ENCODE assay signal across 9 cellular contexts in genomic region chrX:40083979-40084359, GRCh38. TPM values are rescaled to one million over a fixed set of nuclear protein-coding genes. Genes with fewer than 3 reads are reported as not detected.
A peak's percentile ranks its signal among the peaks of the same experiment; 100 is the strongest.
DNase-seq lines count a peak whose midpoint lies in the region; ATAC-seq, FAIRE-seq and TF ChIP-seq lines count a peak whose summit lies in the region.
"Had no signal": no experiment of that assay in that cellular context is flagged by ENCODE, and none has a peak within 500 bp of the region (broad histone marks: within the 10 kb centered on the region; RNA-seq: fewer than 3 reads in every experiment).

No MANE protein-coding gene starts in this region.

- no peak for DNase-seq in activated CD8-positive, alpha-beta memory T cell treated with anti-CD3 and anti-CD28 coated beads, Interleukin-2, amount 10 ng/mL, durations not matched to agents 7 days and 5 days
- no peak for DNase-seq in activated CD8-positive, alpha-beta memory T cell treated with anti-CD3 and anti-CD28 coated beads, Interleukin-2, amount 50 U/mL, for 48 hours
- DNase-seq in K562 (ENCODE audit: extremely low read depth in 1 of 4, low spot score in 3 of 4) (no peak), lower lobe of right lung (no peak), kidney glomerular epithelial cell (lab: John Stamatoyannopoulos, UW) (no peak), NCI-H1436 treated with DMSO at 0.1 percent for 48 hours (lab: John Stamatoyannopoulos, UW) (no peak)

- H3K27ac ChIP-seq in K562 (ENCODE audit: extremely low read depth, low read depth, low read length) (peak overlapping the region; percentile 55; the same call in 1 of the 3 replicates), lower lobe of right lung (no peak overlapping the region), thymus (ENCODE audit: low read depth) (no peak overlapping the region)

- BruUV-seq in K562 (replicated peaks; lab: Mats Ljungman, UMichigan), result no TSS peak

- peaks cover 55 to 59% of the 10 kb centered on the region in 2 experiments for H3K4me1 ChIP-seq in K562 (replicated peaks in 1 of 2; ENCODE audit: control insufficient read depth in 2 of 2, insufficient read depth in 2 of 2, low read length in 2 of 2)
- H3K4me1 ChIP-seq in lower lobe of right lung, result peaks cover 51% of the 10 kb centered on the region
- peaks cover 16% of the 10 kb centered on the region for H3K4me1 ChIP-seq in thymus (ENCODE audit: control insufficient read depth, insufficient read depth, low read length)

- no peak for TF ChIP-seq RAD21 in K562 (CRISPR knock-in tag; conservative IDR thresholded peaks at IDR 0.05 in 1 of 2, IDR thresholded peaks at IDR 0.05 in 1 of 2)

- no peak for TF ChIP-seq CTCF in K562 (IDR thresholded peaks at IDR 0.05 in 2 of 3, conservative IDR thresholded peaks at IDR 0.05 in 1 of 3; ENCODE audit: insufficient read depth in 2 of 3, low read depth in 1 of 3, low read length in 3 of 3)
- no peak for TF ChIP-seq CTCF in lower lobe of right lung (IDR thresholded peaks at IDR 0.05)

- H3K9me3 Mint-ChIP-seq in activated CD8-positive, alpha-beta memory T cell treated with anti-CD3 and anti-CD28 coated beads, Interleukin-2, amount 10 ng/mL, durations not matched to agents 7 days and 5 days (ENCODE audit: low read depth), result no peaks in the 10 kb centered on the region

- intact Hi-C loops in K562 (cut with micrococcal nuclease) (no loop called here), lower lobe of right lung (cut with DNase I) (no loop called here)

- H3K4me3 ChIP-seq in K562 (peak overlapping the region; percentile 15; the same call in 1 of the 2 replicates), lower lobe of right lung (peak overlapping the region; percentile 49), thymus (ENCODE audit: low read length) (peak overlapping the region; percentile 39)

- peaks cover 99% of the 10 kb centered on the region for H3K79me2 ChIP-seq in K562 (ENCODE audit: control insufficient read depth, insufficient read depth, low read length)

- H3K4me2 ChIP-seq in K562 (ENCODE audit: insufficient read depth, low read length), result peak overlapping the region; percentile 55

- H3K4me1 Mint-ChIP-seq in activated CD8-positive, alpha-beta memory T cell treated with anti-CD3 and anti-CD28 coated beads, Interleukin-2, amount 10 ng/mL, durations not matched to agents 7 days and 5 days, result peaks cover 46% of the 10 kb centered on the region

- peaks cover 97% of the 10 kb centered on the region for H4K20me1 ChIP-seq in K562 (replicated peaks; ENCODE audit: control insufficient read depth, insufficient read depth, low read length)

- H3K27ac Mint-ChIP-seq in activated CD8-positive, alpha-beta memory T cell treated with anti-CD3 and anti-CD28 coated beads, Interleukin-2, amount 10 ng/mL, durations not matched to agents 7 days and 5 days, result no peak overlapping the region

- in situ Hi-C loops in K562 (cut with MboI), result no loop called here

- no peak for ATAC-seq in activated CD8-positive, alpha-beta memory T cell treated with anti-CD3 and anti-CD28 coated beads, Interleukin-2, amount 10 ng/mL, durations not matched to agents 7 days and 5 days
- ATAC-seq in K562 (no peak), lower lobe of right lung (no peak), HG03520 (IDR thresholded peaks at IDR 0.05; ENCODE audit: unreplicated experiment) (no peak)

- TF ChIP-seq EP300 in K562 (IDR thresholded peaks at IDR 0.05; ENCODE audit: low read length), result no peak

- FAIRE-seq in K562 (lab: Jason Lieb, UNC), result no peak
- FAIRE-seq: endometrium had no signal

- TF ChIP-seq POLR2A in K562 (conservative IDR thresholded peaks at IDR 0.05), result 0 out of 2 replicates have a peak, but pooled peaks have one; percentile 46

- no peaks in the 10 kb centered on the region for H3K9me3 ChIP-seq in K562 (replicated peaks; ENCODE audit: control insufficient read depth, insufficient read depth, low read depth, low read length)
- H3K9me3 ChIP-seq in lower lobe of right lung, result no peaks in the 10 kb centered on the region
- H3K9me3 ChIP-seq in thymus (ENCODE audit: control insufficient read depth), result no peaks in the 10 kb centered on the region

- POLR2A ChIA-PET in K562 (lab: Yijun Ruan, JAX), result interaction anchor here (1.6 to 2.8 kb wide), 2 partner anchors 10 to 85 kb away, joined by 7 to 12 read pairs; no protein-coding TSS in a partner anchor

- H3K36me3 ChIP-seq in K562 (ENCODE audit: control insufficient read depth, insufficient read depth, low read length), result peaks cover 80% of the 10 kb centered on the region
- no peaks in the 10 kb centered on the region for H3K36me3 ChIP-seq in lower lobe of right lung
- H3K36me3 ChIP-seq in thymus (ENCODE audit: control insufficient read depth, insufficient read depth), result no peaks in the 10 kb centered on the region

- H3K9ac ChIP-seq in K562 (ENCODE audit: insufficient read depth in 1 of 2, low read depth in 2 of 2, low read length in 2 of 2), result peak overlapping the region; percentile 38 to 72

- H3K36me3 Mint-ChIP-seq in activated CD8-positive, alpha-beta memory T cell treated with anti-CD3 and anti-CD28 coated beads, Interleukin-2, amount 10 ng/mL, durations not matched to agents 7 days and 5 days, result peaks cover 3% of the 10 kb centered on the region

- H3K4me3 Mint-ChIP-seq in activated CD8-positive, alpha-beta memory T cell treated with anti-CD3 and anti-CD28 coated beads, Interleukin-2, amount 10 ng/mL, durations not matched to agents 7 days and 5 days, result peak overlapping the region; percentile 40

- 61% methylated on average over 6 of the region's 26 CpGs for WGBS in K562 (ENCODE audit: insufficient coverage, low coverage, missing lambda C conversion rate)
- 6% methylated on average over 26 of the region's 26 CpGs for WGBS in thymus

- H3K27me3 Mint-ChIP-seq in activated CD8-positive, alpha-beta memory T cell treated with anti-CD3 and anti-CD28 coated beads, Interleukin-2, amount 10 ng/mL, durations not matched to agents 7 days and 5 days, result no peaks in the 10 kb centered on the region

- H3K27me3 ChIP-seq in K562 (ENCODE audit: control insufficient read depth in 2 of 2, insufficient read depth in 2 of 2, low read length in 2 of 2) (no peaks in the 10 kb centered on the region), lower lobe of right lung (ENCODE audit: low read depth) (no peaks in the 10 kb centered on the region), thymus (ENCODE audit: control insufficient read depth, insufficient read depth) (no peaks in the 10 kb centered on the region)

- no peak overlapping the region for H2AFZ ChIP-seq in K562 (ENCODE audit: low read depth, low read length)

- peaks cover 21% of the 10 kb centered on the region for H3K9me1 ChIP-seq in K562 (ENCODE audit: control insufficient read depth, insufficient read depth, low read length)

- CTCF ChIA-PET in activated CD8-positive, alpha-beta memory T cell treated with anti-CD3 and anti-CD28 coated beads, Interleukin-2, amount 10 ng/mL, durations not matched to agents 7 days and 5 days (lab: Charles Lee), result no interaction called here
- CTCF ChIA-PET in K562 (lab: Yijun Ruan, JAX; ENCODE audit: low intra/inter-chr PET ratio), result no interaction called here

TF ChIP-seq in K562, 482 proteins besides CTCF, POLR2A, EP300 and RAD21:
- TF ChIP-seq DLX4 (CRISPR knock-in tag; IDR thresholded peaks at IDR 0.05) (no peak), SUPT5H (IDR thresholded peaks at IDR 0.05) (0 out of 2 replicates have a peak, but pooled peaks have one; percentile 19), RBFOX2 (IDR thresholded peaks at IDR 0.05; ENCODE audit: low read depth, low read length) (peak; percentile 15; the same call in 1 of the 2 replicates), PML (IDR thresholded peaks at IDR 0.05; ENCODE audit: low read length) (no peak)

RNA-seq across cellular contexts. Expression of gene BCOR, which starts 13.8 kb away (rescaled TPM):
- total RNA-seq in activated CD8-positive, alpha-beta memory T cell treated with anti-CD3 and anti-CD28 coated beads, Interleukin-2, amount 10 ng/mL, durations not matched to agents 7 days and 5 days, result 10 to 100 TPM; 43.9 to 58.0 TPM
- 128 and 140 TPM in 2 replicates for total RNA-seq in K562 (2011; cell fraction: chromatin; rRNA removed; ENCODE audit: low replicate concordance)
- 71.6 and 74.4 TPM in 2 replicates for total RNA-seq in K562 (2011; cell fraction: nucleolus; rRNA removed)
- total RNA-seq in K562 (2011; cell fraction: nucleoplasm; rRNA removed), result 97.0 and 135 TPM in 2 replicates
- total RNA-seq in K562 (2014; rRNA removed) (73.7 and 76.0 TPM in 2 replicates), K562 (2014; rRNA removed; fragmentation: Illumina TruSeq; extraction: Trizol) (37.6 and 37.9 TPM in 2 replicates), K562 (2015; rRNA removed; fragmentation: Illumina TruSeq; extraction: Trizol) (33.0 and 36.6 TPM in 2 replicates), K562 (2021) (98.3 and 113 TPM in 2 replicates), lower lobe of right lung (25.7 TPM)
- polyA plus RNA-seq in K562 (2011; rRNA removed) (27.5 and 28.1 TPM in 2 replicates), K562 (2014; fragmentation: Illumina TruSeq; extraction: Trizol) (88.1 and 98.5 TPM in 2 replicates), K562 (2014; fragmentation: Nextera tagmentation; extraction: Ambion mirVana) (10 to 100 TPM; 32.0 to 37.4 TPM), K562 (2014; rRNA removed) (44.4 and 64.6 TPM in 2 replicates), thymus (24.4 TPM)
- polyA plus RNA-seq in K562 (2011; cell fraction: cytosol; rRNA removed), result 30.1 and 38.0 TPM in 2 replicates
- 64.0 and 93.7 TPM in 2 replicates for polyA plus RNA-seq in K562 (2011; cell fraction: nucleus; rRNA removed)
- polyA plus RNA-seq in K562 (2012), result 72.8 and 76.1 TPM in 2 replicates
- 40.5 and 49.5 TPM in 2 replicates for polyA minus RNA-seq in K562 (2011; rRNA and poly(A)+ RNA removed)
- 105 and 120 TPM in 2 replicates for polyA minus RNA-seq in K562 (2011; cell fraction: cytosol; rRNA and poly(A)+ RNA removed)
- 36.9 and 50.0 TPM in 2 replicates for polyA minus RNA-seq in K562 (2011; cell fraction: nucleus; rRNA and poly(A)+ RNA removed)
